ENCODE assay signal across 8 cellular contexts in genomic region chr5:73498057-73498992, GRCh38. TPM values are rescaled to one million over a fixed set of nuclear protein-coding genes. Genes with fewer than 3 reads are reported as not detected.
DNase-seq lines count a peak whose midpoint lies in the region; FAIRE-seq and TF ChIP-seq lines count a peak whose summit lies in the region.

Gene BTF3 (plus strand): TSS chr5:73498442. CDS start chr5:73498668, 226 bp downstream.

- peak within 1 kb of the TSS; percentile 100 for H3K4ac ChIP-seq in H1 (replicated peaks; ENCODE audit: insufficient read length, low read depth, low read length)
- H3K4ac ChIP-seq in mesendoderm (ENCODE audit: low read depth, low read length) = peak within 1 kb of the TSS; percentile 91

- peaks cover 0 to 3% of the 10 kb centered on the region in 2 experiments for H4K20me1 ChIP-seq in H1 (replicated peaks in 1 of 2; ENCODE audit: control insufficient read depth in 1 of 2, insufficient read depth in 2 of 2, low read length in 2 of 2)

- peaks cover 2% of the 10 kb centered on the region; the same call in 1 of the 2 replicates for H3K79me1 ChIP-seq in H1 (ENCODE audit: low read depth, low read length)
- peaks cover 2% of the 10 kb centered on the region for H3K79me1 ChIP-seq in mesendoderm (ENCODE audit: low read length)

- peak within 1 kb of the TSS; percentile 78 to 87 (median 82) for H3K4me3 ChIP-seq in H1 (ENCODE audit: extremely low read depth in 1 of 4, insufficient read depth in 2 of 4, low read depth in 3 of 4, low read length in 4 of 4)
- H3K4me3 ChIP-seq in mesendoderm (ENCODE audit: low read length) = peak within 1 kb of the TSS; percentile 95

- H3K9me3 ChIP-seq in H1 (ENCODE audit: insufficient read depth in 2 of 2, low read depth in 1 of 2, low read length in 1 of 2) = no peaks in the 10 kb centered on the region

- H2AFZ ChIP-seq in H1 (ENCODE audit: low read length) = peak within 1 kb of the TSS; percentile 29; the same call in 1 of the 2 replicates

- peak; percentile 7 for FAIRE-seq in H1 (lab: Jason Lieb, UNC)

- H2BK5ac ChIP-seq in H1 (ENCODE audit: low read depth, low read length) = peak within 1 kb of the TSS; percentile 98
- peak within 1 kb of the TSS; percentile 91 for H2BK5ac ChIP-seq in mesendoderm (ENCODE audit: low read length)

- POLR2A ChIA-PET in H1 (lab: Charles Lee; ENCODE audit: partially characterized antibody) = interaction anchor here (0.6 to 7.7 kb wide), 20 partner anchors 9 to 78 kb away, joined by 3 to 170 read pairs (median 7); partner anchors contain the start of genes ANKRA2, FOXD1 and UTP15

- no peak for TF ChIP-seq EP300 in H1 (IDR thresholded peaks at IDR 0.05; ENCODE audit: borderline replicate concordance in 1 of 2, low read depth in 2 of 2, low read length in 2 of 2)

- H3K18ac ChIP-seq in H1 (ENCODE audit: extremely low read depth, low read length) (peak within 1 kb of the TSS; percentile 99), mesendoderm (ENCODE audit: low read length) (peak within 1 kb of the TSS; percentile 81)

- H4K5ac ChIP-seq in H1 (ENCODE audit: insufficient read length, low read depth, low read length) (peak within 1 kb of the TSS; percentile 98), mesendoderm (ENCODE audit: low read length) (no peak within 1 kb of the TSS)

- 2% methylated on average over 58 of the region's 67 CpGs; no CpG with 5 or more reads in 1 of the 2 experiments for WGBS in H1 (ENCODE audit: extremely low coverage in 1 of 2, insufficient coverage in 1 of 2, insufficient read length in 1 of 2, insufficient replicate concordance in 2 of 2, low coverage in 1 of 2, low lambda C conversion rate in 2 of 2, missing lambda C conversion rate in 1 of 2), 2 experiments
- no CpG with 5 or more reads among the region's 67 CpGs for WGBS in mesendoderm (ENCODE audit: extremely low coverage, insufficient coverage, low lambda C conversion rate)

- H3K27me3 ChIP-seq in H1 (replicated peaks in 1 of 4; ENCODE audit: control insufficient read depth in 3 of 4, extremely low read depth in 1 of 4, insufficient read depth in 3 of 4, low read length in 3 of 4) = no peaks in the 10 kb centered on the region
- no peaks in the 10 kb centered on the region for H3K27me3 ChIP-seq in mesendoderm (ENCODE audit: insufficient read depth, low read length, poor library complexity)

- H3K27ac ChIP-seq in H1 (ENCODE audit: low read depth, low read length) (peak within 1 kb of the TSS; percentile 97), mesendoderm (ENCODE audit: low read depth, low read length) (peak within 1 kb of the TSS; percentile 82)

- H3K36me3 ChIP-seq in H1 (ENCODE audit: control insufficient read depth in 2 of 4, insufficient read depth in 4 of 4, low read length in 3 of 4) (peaks cover 7 to 43% (median 20%) of the 10 kb centered on the region in 4 experiments; a peak in 7 of 8 replicates), mesendoderm (ENCODE audit: control insufficient read depth, insufficient read depth, low read length) (peaks cover 1% of the 10 kb centered on the region)

- CTCF ChIA-PET in H1 (lab: Charles Lee; ENCODE audit: partially characterized antibody) = interaction anchor here (0.5 to 6.1 kb wide), 19 partner anchors 9 to 961 kb away, joined by 3 to 53 read pairs (median 6); partner anchors contain the start of gene FOXD1

- peak within 1 kb of the TSS; percentile 98 for H3K56ac ChIP-seq in H1 (replicated peaks; ENCODE audit: insufficient read length, low read depth, low read length)
- peak within 1 kb of the TSS; percentile 98 for H3K56ac ChIP-seq in mesendoderm (ENCODE audit: low read length)

- peaks cover 1 to 12% (median 4%) of the 10 kb centered on the region in 4 experiments; a peak in 6 of 7 replicates for H3K4me1 ChIP-seq in H1 (replicated peaks in 1 of 4; ENCODE audit: control insufficient read depth in 3 of 4, insufficient read depth in 4 of 4, low read length in 3 of 4)
- H3K4me1 ChIP-seq in mesendoderm (ENCODE audit: control insufficient read depth, low read depth, low read length) = peaks cover 3% of the 10 kb centered on the region

- H2BK12ac ChIP-seq in H1 (ENCODE audit: low read depth, low read length) = peak within 1 kb of the TSS; percentile 69; the same call in 1 of the 2 replicates

- H3K79me2 ChIP-seq in H1 (ENCODE audit: control insufficient read depth in 1 of 2, insufficient read depth in 2 of 2, low read length in 2 of 2) (peaks cover 16 to 57% of the 10 kb centered on the region in 2 experiments), mesendoderm (ENCODE audit: control insufficient read depth, insufficient read depth, low read length) (peaks cover 29% of the 10 kb centered on the region)

- H2BK120ac ChIP-seq in H1 (replicated peaks; ENCODE audit: low read depth, low read length) (peak within 1 kb of the TSS; percentile 88), mesendoderm (ENCODE audit: low read depth, low read length) (no peak within 1 kb of the TSS)

- H4K91ac ChIP-seq in H1 (replicated peaks; ENCODE audit: insufficient read length, low read length) = peak within 1 kb of the TSS; percentile 97

- DNase-seq in CMK (ENCODE audit: low read depth) (peak; percentile 83), GM20000 (ENCODE audit: low spot score) (peak; percentile 95), HT-29 (ENCODE audit: low spot score) (peak; percentile 95), NOMO-1 (lab: John Stamatoyannopoulos, UW; ENCODE audit: unreplicated experiment in 2 of 2) (peak; percentile 63 to 85), H1 (ENCODE audit: low read depth in 1 of 2, low spot score in 2 of 2) (peak; percentile 70 to 89), mesendoderm (peak; percentile 98)
- peak; percentile 86 to 92 for DNase-seq in activated CD8-positive, alpha-beta memory T cell treated with anti-CD3 and anti-CD28 coated beads for 4 hours (ENCODE audit: low read depth in 2 of 2)
- DNase-seq in stimulated activated CD8-positive, alpha-beta memory T cell treated with anti-CD3 and anti-CD28 coated beads, Interleukin-15, amount 100 ng/mL, for 1 hour (ENCODE audit: low read depth) = peak; percentile 86

- H2AK5ac ChIP-seq in H1 (ENCODE audit: low read depth, low read length) (peak within 1 kb of the TSS; percentile 54; the same call in 1 of the 2 replicates), mesendoderm (ENCODE audit: low read length) (peak within 1 kb of the TSS; percentile 51)

- peaks cover 8% of the 10 kb centered on the region for H3K23me2 ChIP-seq in H1 (ENCODE audit: low read depth, low read length)

- peak within 1 kb of the TSS; percentile 84 to 85 for H3K4me2 ChIP-seq in H1 (ENCODE audit: insufficient read depth in 1 of 2, low read depth in 2 of 2, low read length in 2 of 2)
- peak within 1 kb of the TSS; percentile 72 for H3K4me2 ChIP-seq in mesendoderm (ENCODE audit: low read length)

- TF ChIP-seq CTCF in GM20000 (IDR thresholded peaks at IDR 0.05; ENCODE audit: extremely low read depth, missing control alignments) (no peak), H1 (IDR thresholded peaks at IDR 0.05; ENCODE audit: control extremely low read depth in 1 of 3, insufficient read depth in 1 of 3, low read depth in 1 of 3, low read length in 3 of 3) (peak in 2 of 3 experiments; percentile 2 to 5; a peak in 1 of 4 replicates)

- TF ChIP-seq RAD21 in H1 (IDR thresholded peaks at IDR 0.05 in 1 of 2, conservative IDR thresholded peaks at IDR 0.05 in 1 of 2; ENCODE audit: low read depth in 2 of 2, low read length in 2 of 2) = peak in 1 of 2 experiments; percentile 13; a peak in 2 of 4 replicates

- peak; percentile 42 to 91 for TF ChIP-seq POLR2A in H1 (IDR thresholded peaks at IDR 0.05; ENCODE audit: control extremely low read depth in 1 of 2, low read depth in 2 of 2, low read length in 2 of 2)

- H3K9ac ChIP-seq in H1 (replicated peaks in 1 of 4; ENCODE audit: extremely low read depth in 1 of 4, low read depth in 3 of 4, low read length in 3 of 4) = peak within 1 kb of the TSS; percentile 84 to 94 (median 92)
- peak within 1 kb of the TSS; percentile 99 for H3K9ac ChIP-seq in mesendoderm (ENCODE audit: low read length)

- H2BK15ac ChIP-seq in H1 (ENCODE audit: low read length) (peak within 1 kb of the TSS; percentile 36; the same call in 1 of the 2 replicates), mesendoderm (replicated peaks; ENCODE audit: low read depth) (no peak within 1 kb of the TSS)

- no peak within 1 kb of the TSS for H3K23ac ChIP-seq in H1 (ENCODE audit: insufficient read length)
- peak within 1 kb of the TSS; percentile 99 for H3K23ac ChIP-seq in mesendoderm (ENCODE audit: low read length)

- H2BK20ac ChIP-seq in H1 (ENCODE audit: low read length) = no peak within 1 kb of the TSS; the same call in 1 of the 2 replicates

- no peak within 1 kb of the TSS for H3K14ac ChIP-seq in H1 (ENCODE audit: insufficient read length)

- H4K8ac ChIP-seq in H1 (ENCODE audit: extremely low read depth, insufficient read depth, low read length) (peak within 1 kb of the TSS; percentile 99), mesendoderm (ENCODE audit: low read depth, low read length) (peak within 1 kb of the TSS; percentile 87)

TF ChIP-seq in H1, 55 proteins besides CTCF, POLR2A, EP300 and RAD21 (continues in another document):
- TF ChIP-seq GABPA (IDR thresholded peaks at IDR 0.05; ENCODE audit: borderline replicate concordance, insufficient read depth, low read length) (peak; percentile 87), POU5F1 (IDR thresholded peaks at IDR 0.05; ENCODE audit: low read depth, low read length) (no peak), HDAC6 (IDR thresholded peaks at IDR 0.05; ENCODE audit: low read depth, low read length) (no peak), PHF8 (conservative IDR thresholded peaks at IDR 0.05; ENCODE audit: low read depth, low read length) (peak; percentile 87), NRF1 (IDR thresholded peaks at IDR 0.05; ENCODE audit: low read depth, low read length) (peak; percentile 79), E2F6 (IDR thresholded peaks at IDR 0.05) (0 out of 2 replicates have a peak, but pooled peaks have one; percentile 19), TAF7 (optimal IDR thresholded peaks at IDR 0.05; ENCODE audit: borderline replicate concordance, low read depth, low read length) (peak; percentile 68)

RNA-seq across cellular contexts. Expression of gene BTF3, which starts in this region (rescaled TPM):
- 233 and 255 TPM in 2 replicates for total RNA-seq in HT-29 (2014; rRNA removed; shearing (Covaris generic))
- 754 and 760 TPM in 2 replicates for total RNA-seq in H1 (2021; fragmentation: NEBNext Ultra II Directional; extraction: Animal tissue kit (Norgen Biotek cat#: 25700))
- polyA plus RNA-seq in H1 (2011; rRNA removed) = 228 and 396 TPM in 2 replicates
- polyA plus RNA-seq in H1 (2011; cell fraction: cytosol; rRNA removed) = 534 TPM
- polyA plus RNA-seq in H1 (2011; cell fraction: nucleus; rRNA removed) = 231 TPM
- polyA plus RNA-seq in H1 (2012, experiment 1 of 2) = 763 to 1,151 TPM (median 803 TPM) in 4 replicates
- polyA plus RNA-seq in H1 (2012, experiment 2 of 2) = 415 TPM
- 1,514 TPM for polyA plus RNA-seq in H1 (2013, experiment 1 of 2)
- 1,491 TPM for polyA plus RNA-seq in H1 (2013, experiment 2 of 2)
- 244 and 380 TPM in 2 replicates for polyA minus RNA-seq in H1 (2011; rRNA and poly(A)+ RNA removed)
- polyA minus RNA-seq in H1 (2011; cell fraction: cytosol; rRNA and poly(A)+ RNA removed) = 245 TPM
- polyA minus RNA-seq in H1 (2011; cell fraction: nucleus; rRNA and poly(A)+ RNA removed) = 134 TPM
- polyA plus RNA-seq in mesendoderm (2013, experiment 1 of 2) = 1,570 TPM
- polyA plus RNA-seq in mesendoderm (2013, experiment 2 of 2) = 1,558 TPM

Comparison
In these comparisons a context has a peak if more than half of its experiments do, and no peak if none do; other contexts are left out.
1. Peak in every context shown above with its lines: DNase-seq, H3K4me3 ChIP-seq and H3K27ac ChIP-seq.